9 cellular contexts compared by ENCODE assay signal in genomic region chr10:81108516-81109199, GRCh38.
DNase-seq lines count a peak whose midpoint lies in the region; ATAC-seq and TF ChIP-seq lines count a peak whose summit lies in the region.
"Had no signal": no experiment of that assay in that cellular context is flagged by ENCODE, and none has a peak within 500 bp of the region (broad histone marks: within the 10 kb centered on the region; RNA-seq: fewer than 3 reads in every experiment).

No MANE protein-coding gene starts in this region.

- no peak overlapping the region for H3K4me3 Mint-ChIP-seq in CD4-positive, alpha-beta memory T cell

- H3K4me1 Mint-ChIP-seq in CD4-positive, alpha-beta memory T cell: no peaks in the 10 kb centered on the region

- H3K4me3 ChIP-seq in GM12865 (ENCODE audit: low read depth, low read length): no peak overlapping the region
- no peak overlapping the region for H3K4me3 ChIP-seq in stomach
- no peak overlapping the region for H3K4me3 ChIP-seq in CD4-positive, alpha-beta memory T cell (ENCODE audit: low read length in 2 of 2)
- H3K4me3 ChIP-seq: right atrium auricular region had no signal

- H3K4me1 ChIP-seq in stomach: no peaks in the 10 kb centered on the region
- no peaks in the 10 kb centered on the region for H3K4me1 ChIP-seq in CD4-positive, alpha-beta memory T cell (ENCODE audit: insufficient read depth, low read length)
- H3K4me1 ChIP-seq: right atrium auricular region had no signal

- TF ChIP-seq CTCF in GM12865 (IDR thresholded peaks at IDR 0.05; ENCODE audit: insufficient read depth, low read depth, low read length, missing control alignments) (no peak), stomach (IDR thresholded peaks at IDR 0.05) (no peak)

- no peak overlapping the region for H3K27ac Mint-ChIP-seq in CD4-positive, alpha-beta memory T cell

- no peaks in the 10 kb centered on the region for H3K9me3 ChIP-seq in stomach
- no peaks in the 10 kb centered on the region for H3K9me3 ChIP-seq in CD4-positive, alpha-beta memory T cell (ENCODE audit: control insufficient read depth in 1 of 2, low read length in 2 of 2)
- H3K9me3 ChIP-seq: right atrium auricular region had no signal

- CTCF ChIA-PET in CD4-positive, alpha-beta memory T cell (lab: Charles Lee; ENCODE audit: partially characterized antibody): no interaction called here

- peaks cover 0 to 6% (median 0%) of the 10 kb centered on the region in 8 donors for H3K9me3 Mint-ChIP-seq in CD4-positive, alpha-beta memory T cell

- DNase-seq in GM12865 (ENCODE audit: low read depth) (peak; percentile 69), astrocyte of the hippocampus (ENCODE audit: low read depth, low spot score) (peak; percentile 0), stomach (no peak), DMS79 treated with DMSO at 0.1 percent for 48 hours (lab: John Stamatoyannopoulos, UW) (no peak), RKO (ENCODE audit: low spot score) (no peak)
- DNase-seq in CD4-positive, alpha-beta memory T cell: no peak

- H3K27ac ChIP-seq in stomach: no peak overlapping the region
- H3K27ac ChIP-seq in CD4-positive, alpha-beta memory T cell (ENCODE audit: low read depth, low read length): no peak overlapping the region
- H3K27ac ChIP-seq: right atrium auricular region had no signal

- H3K36me3 Mint-ChIP-seq in CD4-positive, alpha-beta memory T cell: no peaks in the 10 kb centered on the region

- H3K27me3 Mint-ChIP-seq in CD4-positive, alpha-beta memory T cell: no peaks in the 10 kb centered on the region

- intact Hi-C loops in stomach (cut with DNase I; ENCODE audit: low total_unique reads): no loop called here
- intact Hi-C loops in CD4-positive, alpha-beta memory T cell (cut with micrococcal nuclease): no loop called here

- H3K27me3 ChIP-seq in stomach: no peaks in the 10 kb centered on the region
- H3K27me3 ChIP-seq in CD4-positive, alpha-beta memory T cell (ENCODE audit: insufficient read depth, low read length): no peaks in the 10 kb centered on the region
- H3K27me3 ChIP-seq: right atrium auricular region had no signal

- ATAC-seq in GM21381 (IDR thresholded peaks at IDR 0.05; ENCODE audit: unreplicated experiment): peak; percentile 65
- peak; percentile 89 for ATAC-seq in HG03175 (IDR thresholded peaks at IDR 0.05; ENCODE audit: unreplicated experiment)

- POLR2A ChIA-PET in CD4-positive, alpha-beta memory T cell (lab: Charles Lee; ENCODE audit: partially characterized antibody): no interaction called here

- TF ChIP-seq EP300 in stomach (IDR thresholded peaks at IDR 0.05): no peak

- TF ChIP-seq POLR2A in stomach (IDR thresholded peaks at IDR 0.05): no peak

- 44 to 61% (median 52%) methylated on average over 3 of the region's 3 CpGs for WGBS in stomach, 5 donors

- no peaks in the 10 kb centered on the region for H3K36me3 ChIP-seq in stomach
- H3K36me3 ChIP-seq in CD4-positive, alpha-beta memory T cell (ENCODE audit: insufficient read depth, low read length): no peaks in the 10 kb centered on the region
- H3K36me3 ChIP-seq: right atrium auricular region had no signal

Comparison
In these comparisons a context has a peak if more than half of its experiments do, and no peak if none do; other contexts are left out.
1. DNase-seq: peak in GM12865 (single experiment) and astrocyte of the hippocampus (single experiment); none in stomach (single experiment), DMS79 treated with DMSO at 0.1 percent for 48 hours (single experiment), RKO (single experiment) and CD4-positive, alpha-beta memory T cell (0 of 5).